Comparison of ENCODE assay signal across 14 cellular contexts in genomic region chr1:70227439-70227838, GRCh38. TPM values are rescaled to one million over a fixed set of nuclear protein-coding genes. Genes with fewer than 3 reads are reported as not detected.
DNase-seq lines count a peak whose midpoint lies in the region; ATAC-seq and TF ChIP-seq lines count a peak whose summit lies in the region.
"Had no signal": no experiment of that assay in that cellular context is flagged by ENCODE, and none has a peak within 500 bp of the region (broad histone marks: within the 10 kb centered on the region; RNA-seq: fewer than 3 reads in every experiment).

No MANE protein-coding gene starts in this region.

- no peak overlapping the region for H3K4me2 ChIP-seq in GM23248 (ENCODE audit: unreplicated experiment)

- CTCF ChIA-PET in T-cell (lab: Charles Lee) (interaction anchor here in 1 of 2 donors (0.5 kb wide), 1 partner anchor 51 kb away, joined by 3 read pairs; no protein-coding TSS in a partner anchor), RWPE1 (lab: Yijun Ruan, JAX) (no interaction called here)

- H3K4me3 ChIP-seq in GM23248, result no peak overlapping the region
- H3K4me3 ChIP-seq: esophagus squamous epithelium had no signal

- TF ChIP-seq CTCF in RWPE1 (conservative IDR thresholded peaks at IDR 0.05; ENCODE audit: low read depth), result no peak

- DNase-seq in GM23248 (peak; percentile 12), T-cell (no peak), fibroblast of peridontal ligament (ENCODE audit: extremely low read depth) (peak; percentile 11), RWPE1 (ENCODE audit: low spot score) (no peak), mesenteric fat pad (ENCODE audit: low spot score) (no peak)
- DNase-seq: activated CD4-positive, alpha-beta T cell treated with anti-CD3 and anti-CD28 coated beads for 1 hour; esophagus squamous epithelium; left cardiac atrium; NCI-H2081; occipital lobe; stimulated activated CD4-positive, alpha-beta T cell treated with anti-CD3 and anti-CD28 coated beads, Interleukin-2, amount 100 ng/mL, for 24 hours had no signal

- no peaks in the 10 kb centered on the region for H3K27me3 Mint-ChIP-seq in T-cell

- H3K4me1 ChIP-seq in GM23248 (ENCODE audit: insufficient read depth), result peaks cover 47% of the 10 kb centered on the region

- H3K36me3 Mint-ChIP-seq in T-cell, result peaks cover 38% of the 10 kb centered on the region

- in situ Hi-C loops in GM23248 (cut with MboI), result no loop called here

- POLR2A ChIA-PET in T-cell (lab: Charles Lee) (interaction anchor here (0.5 to 0.6 kb wide), 2 partner anchors 12 to 73 kb away, joined by 3 to 11 read pairs; no protein-coding TSS in a partner anchor), RWPE1 (lab: Yijun Ruan, JAX; ENCODE audit: low non-redundant PET) (no interaction called here)

- no peaks in the 10 kb centered on the region for H3K9me3 Mint-ChIP-seq in T-cell

- no peak overlapping the region for H2AFZ ChIP-seq in GM23248

- peaks cover 29% of the 10 kb centered on the region for H3F3A ChIP-seq in GM23248 (ENCODE audit: insufficient read depth)

- no peaks in the 10 kb centered on the region for H3K9me3 ChIP-seq in GM23248 (ENCODE audit: low read depth)
- H3K9me3 ChIP-seq: esophagus squamous epithelium had no signal

- H3K4me1 Mint-ChIP-seq in T-cell, result peaks cover 61 to 65% (median 61%) of the 10 kb centered on the region in 3 donors

- no peaks in the 10 kb centered on the region for H3K9me2 ChIP-seq in GM23248 (ENCODE audit: insufficient read depth)

- peak overlapping the region in 1 of 3 donors; percentile 32 for H3K4me3 Mint-ChIP-seq in T-cell

- no peaks in the 10 kb centered on the region for H3K27me3 ChIP-seq in GM23248 (replicated peaks; ENCODE audit: insufficient read depth)
- H3K27me3 ChIP-seq: esophagus squamous epithelium had no signal

- H3K36me3 ChIP-seq in GM23248 (ENCODE audit: low read depth), result peaks cover 72% of the 10 kb centered on the region

- peak overlapping the region; percentile 57 to 71 for H3K27ac Mint-ChIP-seq in T-cell

- ATAC-seq in GM18868 (IDR thresholded peaks at IDR 0.05; ENCODE audit: unreplicated experiment) (peak; percentile 49), T-cell (replicated peaks in 1 of 4) (peak; percentile 31 to 71 (median 50)), GM18861 (IDR thresholded peaks at IDR 0.05; ENCODE audit: unreplicated experiment) (no peak), HG03342 (IDR thresholded peaks at IDR 0.05; ENCODE audit: unreplicated experiment) (no peak)
- ATAC-seq: left cardiac atrium had no signal

- peaks cover 100% of the 10 kb centered on the region for H3K79me2 ChIP-seq in GM23248 (ENCODE audit: insufficient read depth)

- H3K9ac ChIP-seq in GM23248, result no peak overlapping the region

- H3K27ac ChIP-seq in GM23248, result 0 out of 2 replicates have a peak overlapping the region, but pooled peaks have one; percentile 1
- no peak overlapping the region for H3K27ac ChIP-seq in RWPE1
- H3K27ac ChIP-seq: esophagus squamous epithelium had no signal

- 21 to 47% methylated on average over 1 of the region's 1 CpG for WGBS in GM23248 (ENCODE audit: low coverage in 1 of 2, low lambda C conversion rate in 2 of 2, missing lambda C conversion rate in 2 of 2), 2 experiments

- peaks cover 22% of the 10 kb centered on the region; the same call in 1 of the 2 replicates for H4K20me1 ChIP-seq in GM23248 (ENCODE audit: insufficient read depth)

RNA-seq across cellular contexts. Expression of gene SRSF11, which starts 6.3 kb away (rescaled TPM):
- total RNA-seq in GM23248 (2014; rRNA removed; shearing (Covaris generic)), result 110 and 122 TPM in 2 replicates
- polyA plus RNA-seq in GM23248 (2016; fragmentation: Nextera tagmentation; extraction: Ambion mirVana), result 134 and 157 TPM in 2 replicates
- total RNA-seq in T-cell (100 to 1,000 TPM; 291 to 374 (median 302) TPM), mesenteric fat pad (150 TPM)

RNA-seq across cellular contexts. Expression of gene LRRC40, which starts 22.1 kb away (rescaled TPM):
- total RNA-seq in GM23248 (2014; rRNA removed; shearing (Covaris generic)), result 18.8 and 24.1 TPM in 2 replicates
- polyA plus RNA-seq in GM23248 (2016; fragmentation: Nextera tagmentation; extraction: Ambion mirVana), result 15.7 and 16.4 TPM in 2 replicates
- total RNA-seq in T-cell (10 to 100 TPM in 4 of 5 donors, 1 to 10 TPM in 1; 9.7 to 11.3 (median 10.8) TPM), mesenteric fat pad (11.2 TPM)

Comparison
In these comparisons a context has a peak if more than half of its experiments do, and no peak if none do; other contexts are left out.
1. ATAC-seq: peak in GM18868 (single experiment) and T-cell (4 of 4); none in GM18861 (single experiment) and HG03342 (single experiment).
2. DNase-seq: peak in GM23248 (single experiment) and fibroblast of peridontal ligament (single experiment); none in T-cell (0 of 34), RWPE1 (single experiment) and mesenteric fat pad (single experiment).